In the genomic region with DNA sequence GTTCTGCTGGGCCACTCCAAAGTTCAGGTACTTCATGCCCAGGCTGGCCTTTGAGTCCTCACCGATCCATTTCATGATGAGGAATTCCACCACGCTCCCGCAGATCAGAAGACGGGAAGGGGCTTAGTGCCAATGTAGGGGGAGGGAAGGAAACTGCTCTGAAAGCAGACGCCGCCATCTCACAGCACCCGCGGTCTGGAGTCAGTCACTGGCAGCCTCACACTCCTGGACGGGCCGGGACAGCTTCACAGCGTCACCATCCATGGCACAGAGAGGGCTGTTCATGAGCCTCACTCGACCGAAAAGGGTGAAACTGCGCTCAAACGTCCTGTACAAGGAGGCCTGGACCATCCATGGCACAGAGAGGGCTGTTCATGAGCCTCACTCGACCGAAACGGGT, we compare ENCODE assay signal across 13 cellular contexts.
"Had no signal": no experiment of that assay in that cellular context is flagged by ENCODE, and none has a peak within 500 bp of the region (broad histone marks: within the 10 kb centered on the region; RNA-seq: fewer than 3 reads in every experiment).

No MANE protein-coding gene starts in this region.

- ATAC-seq: activated CD8-positive, alpha-beta T cell treated with anti-CD3 and anti-CD28 coated beads, Interleukin-2, amount 10 ng/mL, durations not matched to agents 7 days and 5 days; heart right ventricle had no signal

- H3K27me3 ChIP-seq: uterus had no signal

- H3K9me3 Mint-ChIP-seq: central memory CD8-positive, alpha-beta T cell; mesothelial cell of epicardium; stimulated activated naive CD8-positive, alpha-beta T cell treated with anti-CD3 and anti-CD28 coated beads, Interleukin-15, Interleukin-2, amounts not matched to agents 100 ng/mL and 50 ng/mL, for 24 hours had no signal

- H3K4me1 Mint-ChIP-seq: mesothelial cell of epicardium had no signal

- H3K27me3 Mint-ChIP-seq: progenitor cell of endocrine pancreas had no signal

- H3K4me1 ChIP-seq: heart right ventricle, uterus had no signal

- FAIRE-seq: frontal cortex had no signal

- H3K36me3 ChIP-seq: heart right ventricle, uterus had no signal

- DNase-seq: activated CD8-positive, alpha-beta memory T cell treated with anti-CD3 and anti-CD28 coated beads, Interleukin-2, amount 50 U/mL, for 48 hours; activated CD8-positive, alpha-beta T cell treated with anti-CD3 and anti-CD28 coated beads, Interleukin-2, amount 10 ng/mL, durations not matched to agents 7 days and 5 days; effector memory CD4-positive, alpha-beta T cell; heart right ventricle; islet precursor cell; stimulated activated CD4-positive, alpha-beta T cell treated with anti-CD3 and anti-CD28 coated beads, Interleukin-2, amount 100 ng/mL, for 48 hours; T-helper 9 cell had no signal

- H3K9me3 ChIP-seq: heart right ventricle, uterus had no signal

- H3K27ac Mint-ChIP-seq: activated CD8-positive, alpha-beta T cell treated with anti-CD3 and anti-CD28 coated beads, Interleukin-2, amount 10 ng/mL, durations not matched to agents 7 days and 5 days; mesothelial cell of epicardium; progenitor cell of endocrine pancreas; stimulated activated naive CD8-positive, alpha-beta T cell treated with anti-CD3 and anti-CD28 coated beads, Interleukin-15, Interleukin-2, amounts not matched to agents 100 ng/mL and 50 ng/mL, for 24 hours had no signal

- H3K27ac ChIP-seq: heart right ventricle, uterus had no signal

- H3K4me3 ChIP-seq: heart right ventricle, uterus had no signal

- H3K4me3 Mint-ChIP-seq: activated CD8-positive, alpha-beta T cell treated with anti-CD3 and anti-CD28 coated beads, Interleukin-2, amount 10 ng/mL, durations not matched to agents 7 days and 5 days; central memory CD8-positive, alpha-beta T cell; mesothelial cell of epicardium; stimulated activated naive CD8-positive, alpha-beta T cell treated with anti-CD3 and anti-CD28 coated beads, Interleukin-15, Interleukin-2, amounts not matched to agents 100 ng/mL and 50 ng/mL, for 24 hours had no signal
